In the genomic region with DNA sequence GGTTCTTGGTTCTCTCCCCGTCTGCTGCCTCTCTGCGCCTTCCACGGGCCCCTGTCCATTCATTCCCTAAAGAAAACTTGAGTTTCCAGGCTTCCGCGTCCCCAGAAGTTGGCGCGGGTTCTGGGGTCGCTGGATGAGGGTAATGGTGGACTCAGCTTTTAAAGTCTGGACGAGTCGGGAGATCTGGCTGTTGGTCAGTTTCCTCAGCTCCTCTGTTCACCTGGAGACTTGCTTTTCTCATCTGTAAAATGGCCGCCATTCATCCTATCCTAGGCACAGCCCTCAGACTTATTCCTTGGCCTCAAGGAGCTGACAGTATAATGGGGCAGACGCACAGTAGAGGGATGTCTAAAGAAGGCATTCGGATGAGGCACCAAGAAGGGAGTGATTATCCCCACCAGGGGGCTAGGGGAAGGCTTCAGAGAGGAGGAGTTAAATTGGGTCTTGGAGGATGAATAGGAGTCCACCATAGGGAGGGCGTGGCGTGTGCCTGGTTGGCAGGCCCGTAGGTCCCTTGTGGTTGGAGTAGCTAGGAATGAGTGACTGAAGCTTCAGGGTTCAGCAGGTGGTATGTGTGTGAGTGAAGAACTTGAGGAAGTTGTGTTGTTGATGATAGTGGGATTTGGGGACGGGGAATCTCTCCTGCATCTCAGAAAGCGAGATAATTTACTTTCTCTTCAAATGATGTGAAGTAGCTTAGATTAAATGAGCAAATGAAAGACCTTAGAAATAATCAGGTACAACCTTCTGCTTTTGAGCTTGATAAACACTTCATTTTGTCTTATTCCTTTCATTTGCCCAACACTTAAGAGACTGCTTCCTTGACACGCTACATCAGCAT, we compare ENCODE assay signal across 8 cellular contexts. TPM values are rescaled to one million over a fixed set of nuclear protein-coding genes. Genes with fewer than 3 reads are reported as not detected.
DNase-seq lines count a peak whose midpoint lies in the region; ATAC-seq and TF ChIP-seq lines count a peak whose summit lies in the region.

No MANE protein-coding gene starts in this region.

- no peaks in the 10 kb centered on the region for H3K9me3 ChIP-seq in esophagus squamous epithelium
- no peaks in the 10 kb centered on the region for H3K9me3 ChIP-seq in neuronal stem cell (replicated peaks in 1 of 2; ENCODE audit: control insufficient read depth in 2 of 2, insufficient read depth in 1 of 2, low read depth in 1 of 2, low read length in 2 of 2)

- peak overlapping the region; percentile 71 for H3K4me3 Mint-ChIP-seq in Calu3 (ENCODE audit: low read depth, unreplicated experiment)
- peak overlapping the region; percentile 95 for H3K4me3 Mint-ChIP-seq in activated B cell treated with CpG ODN at 0.5 μM for 24 hours

- H3K27me3 ChIP-seq in esophagus squamous epithelium (no peaks in the 10 kb centered on the region), neuronal stem cell (ENCODE audit: control insufficient read depth in 3 of 3, insufficient read depth in 3 of 3, low read depth in 1 of 3, low read length in 3 of 3) (no peaks in the 10 kb centered on the region)

- peak; percentile 4 for DNase-seq in Calu3
- DNase-seq in HUDEP-2 (lab: John Stamatoyannopoulos, UW; ENCODE audit: unreplicated experiment in 76 of 76): peak in 73 of 76 experiments; percentile 14 to 84 (median 58)
- DNase-seq in activated B cell treated with CpG ODN at 0.5 μM for 24 hours: peak; percentile 19
- DNase-seq in esophagus squamous epithelium (lab: John Stamatoyannopoulos, UW): no peak
- peak; percentile 42 for DNase-seq in neuronal stem cell (ENCODE audit: low spot score)
- no peak for DNase-seq in stimulated activated naive CD4-positive, alpha-beta T cell treated with Interleukin-2 at 50 U/mL for 16 hours (lab: John Stamatoyannopoulos, UW)

- peak overlapping the region; percentile 59 for H3K4me2 ChIP-seq in neuronal stem cell (ENCODE audit: insufficient read depth, low read length, poor library complexity, severe bottlenecking)

- POLR2A ChIA-PET in activated B cell treated with CpG ODN at 0.5 μM for 24 hours (lab: Charles Lee): interaction anchor here (0.6 to 3.2 kb wide), 13 partner anchors 8 to 1185 kb away, joined by 3 to 52 read pairs (median 7); partner anchors contain the start of genes ARL6IP1, CCP110, COQ7 and GDE1

- no peak overlapping the region for H2BK12ac ChIP-seq in neuronal stem cell (ENCODE audit: low read length)

- H3K27ac ChIP-seq in esophagus squamous epithelium (peak overlapping the region; percentile 78 to 95 (median 90)), neuronal stem cell (replicated peaks; ENCODE audit: low read length) (peak overlapping the region; percentile 69)

- H3K4me3 ChIP-seq in esophagus squamous epithelium (peak overlapping the region; percentile 58 to 94 (median 82)), neuronal stem cell (ENCODE audit: low read length in 2 of 2) (peak overlapping the region; percentile 74 to 86)

- no peak overlapping the region for H2BK15ac ChIP-seq in neuronal stem cell (ENCODE audit: low read length)

- H3K9ac ChIP-seq in neuronal stem cell (ENCODE audit: low read depth, low read length, poor library complexity): peak overlapping the region; percentile 89

- no peaks in the 10 kb centered on the region for H3K4me1 Mint-ChIP-seq in Calu3 (ENCODE audit: low read depth, unreplicated experiment)
- peaks cover 26% of the 10 kb centered on the region for H3K4me1 Mint-ChIP-seq in activated B cell treated with CpG ODN at 0.5 μM for 24 hours

- H3K9me3 Mint-ChIP-seq in Calu3 (ENCODE audit: low read depth, unreplicated experiment): no peaks in the 10 kb centered on the region
- no peaks in the 10 kb centered on the region for H3K9me3 Mint-ChIP-seq in activated B cell treated with CpG ODN at 0.5 μM for 24 hours

- no peak for TF ChIP-seq CTCF in Calu3 (IDR thresholded peaks at IDR 0.05; ENCODE audit: unreplicated experiment)
- TF ChIP-seq CTCF in activated B cell treated with CpG ODN at 0.5 μM for 24 hours (IDR thresholded peaks at IDR 0.05): no peak
- TF ChIP-seq CTCF in esophagus squamous epithelium (IDR thresholded peaks at IDR 0.05): no peak

- H2BK5ac ChIP-seq in neuronal stem cell (ENCODE audit: low read length): peak overlapping the region; percentile 45

- TSS peak; percentile 39 for BruUV-seq in Calu3 (replicated peaks; lab: Mats Ljungman, UMichigan)

- H3K36me3 Mint-ChIP-seq in Calu3 (ENCODE audit: insufficient read depth, unreplicated experiment) (peaks cover 13% of the 10 kb centered on the region), activated B cell treated with CpG ODN at 0.5 μM for 24 hours (ENCODE audit: low read depth) (peaks cover 5% of the 10 kb centered on the region)

- peak overlapping the region; percentile 45 for H4K8ac ChIP-seq in neuronal stem cell (ENCODE audit: low read depth, low read length)

- no peak overlapping the region for H3K23ac ChIP-seq in neuronal stem cell (ENCODE audit: low read depth, low read length, poor library complexity)

- no peak overlapping the region for H3K4ac ChIP-seq in neuronal stem cell (ENCODE audit: low read length)

- TF ChIP-seq POLR2A in esophagus squamous epithelium (IDR thresholded peaks at IDR 0.05): no peak

- H2AFZ ChIP-seq in neuronal stem cell (ENCODE audit: low read length): peak overlapping the region; percentile 93

- H3K27ac Mint-ChIP-seq in Calu3 (ENCODE audit: unreplicated experiment) (peak overlapping the region; percentile 1), activated B cell treated with CpG ODN at 0.5 μM for 24 hours (peak overlapping the region; percentile 91)

- H3K18ac ChIP-seq in neuronal stem cell (ENCODE audit: low read length): peak overlapping the region; percentile 92

- H4K91ac ChIP-seq in neuronal stem cell (ENCODE audit: low read depth, low read length, poor library complexity): no peak overlapping the region

- no peak overlapping the region for H2BK120ac ChIP-seq in neuronal stem cell (ENCODE audit: low read depth, low read length)

- H3K36me3 ChIP-seq in esophagus squamous epithelium: peaks cover 0 to 10% (median 0%) of the 10 kb centered on the region in 3 donors
- H3K36me3 ChIP-seq in neuronal stem cell (replicated peaks in 1 of 2; ENCODE audit: control insufficient read depth in 2 of 2, insufficient read depth in 2 of 2, low read length in 2 of 2): peaks cover under 1 to 27% of the 10 kb centered on the region in 2 donors

- peaks cover 8 to 27% (median 9%) of the 10 kb centered on the region in 3 donors for H3K4me1 ChIP-seq in esophagus squamous epithelium
- peaks cover 0 to 3% of the 10 kb centered on the region in 2 donors for H3K4me1 ChIP-seq in neuronal stem cell (ENCODE audit: control insufficient read depth in 2 of 2, insufficient read depth in 1 of 2, low read depth in 1 of 2, low read length in 2 of 2)

- ATAC-seq in activated B cell treated with CpG ODN at 0.5 μM for 24 hours (ENCODE audit: low read depth): no peak
- ATAC-seq in HG02981 (IDR thresholded peaks at IDR 0.05; ENCODE audit: unreplicated experiment): no peak
- no peak for ATAC-seq in GM21786 (IDR thresholded peaks at IDR 0.05; ENCODE audit: unreplicated experiment)

- no peak overlapping the region for H2AK5ac ChIP-seq in neuronal stem cell (ENCODE audit: low read depth, low read length)

- 72 to 77% methylated on average over 7 to 8 of the region's 19 CpGs for WGBS in esophagus squamous epithelium, 2 donors
- no CpG with 5 or more reads among the region's 19 CpGs for WGBS in neuronal stem cell (ENCODE audit: extremely low coverage in 2 of 2, insufficient read length in 2 of 2, insufficient replicate concordance in 1 of 2), 2 donors

- peak overlapping the region; percentile 26 for H3K14ac ChIP-seq in neuronal stem cell (ENCODE audit: low read length)

- H3K79me1 ChIP-seq in neuronal stem cell (ENCODE audit: low read depth, low read length): no peaks in the 10 kb centered on the region

- no peaks in the 10 kb centered on the region for H3K27me3 Mint-ChIP-seq in Calu3 (ENCODE audit: unreplicated experiment)
- no peaks in the 10 kb centered on the region for H3K27me3 Mint-ChIP-seq in activated B cell treated with CpG ODN at 0.5 μM for 24 hours

- CTCF ChIA-PET in Calu3 (lab: Charles Lee) (interaction anchor here (0.5 to 2.2 kb wide), 9 partner anchors 7 to 1964 kb away, joined by 3 to 13 read pairs (median 3); partner anchors contain the start of gene CCP110), activated B cell treated with CpG ODN at 0.5 μM for 24 hours (lab: Charles Lee) (interaction anchor here (0.6 to 7.1 kb wide), 9 partner anchors 8 to 831 kb away, joined by 3 to 47 read pairs (median 5); partner anchors contain the start of genes GPRC5B, IQCK and KNOP1)

- intact Hi-C loops in Calu3 (cut with micrococcal nuclease; ENCODE audit: unreplicated experiment) (no loop called here), activated B cell treated with CpG ODN at 0.5 μM for 24 hours (cut with micrococcal nuclease) (loop anchor here (1.0 to 2.0 kb wide), 2 partner anchors 163 to 489 kb away; partner anchors contain the start of genes COQ7, IQCK and KNOP1), esophagus squamous epithelium (cut with DNase I) (loop anchor here (5.0 kb wide), 1 partner anchor 331 kb away; no protein-coding TSS in a partner anchor)

RNA-seq across cellular contexts. Expression of gene VPS35L, which starts 0.7 kb away (rescaled TPM):
- total RNA-seq in Calu3 (2022) (14.2 and 25.4 TPM in 2 replicates), activated B cell treated with CpG ODN at 0.5 μM for 24 hours (59.7 and 66.0 TPM in 2 replicates), esophagus squamous epithelium (10 to 100 TPM; 20.8 to 32.9 (median 23.9) TPM)
- 32.2 TPM for polyA plus RNA-seq in neuronal stem cell (2013, experiment 1 of 2)
- 36.3 TPM for polyA plus RNA-seq in neuronal stem cell (2013, experiment 2 of 2)

RNA-seq across cellular contexts. Expression of gene CCP110, which starts 32.4 kb away (rescaled TPM):
- total RNA-seq in Calu3 (2022) (27.5 and 34.4 TPM in 2 replicates), activated B cell treated with CpG ODN at 0.5 μM for 24 hours (11.3 and 12.7 TPM in 2 replicates), esophagus squamous epithelium (10 to 100 TPM in 1 of 4 donors, 1 to 10 TPM in 3; 6.4 to 13.7 (median 7.4) TPM)
- 18.0 TPM for polyA plus RNA-seq in neuronal stem cell (2013, experiment 1 of 2)
- polyA plus RNA-seq in neuronal stem cell (2013, experiment 2 of 2): 18.0 TPM

RNA-seq across cellular contexts. Expression of gene GDE1, which starts 34.3 kb away (rescaled TPM):
- total RNA-seq in Calu3 (2022) (89.6 and 98.2 TPM in 2 replicates), activated B cell treated with CpG ODN at 0.5 μM for 24 hours (17.0 and 18.3 TPM in 2 replicates), esophagus squamous epithelium (10 to 100 TPM; 36.3 to 66.4 (median 41.2) TPM)
- 54.9 TPM for polyA plus RNA-seq in neuronal stem cell (2013, experiment 1 of 2)
- polyA plus RNA-seq in neuronal stem cell (2013, experiment 2 of 2): 54.9 TPM

Comparison
In these comparisons a context has a peak if more than half of its experiments do, and no peak if none do; other contexts are left out.
1. DNase-seq: peak in Calu3 (single experiment), HUDEP-2 (73 of 76), activated B cell treated with CpG ODN at 0.5 μM for 24 hours (single experiment) and neuronal stem cell (single experiment); none in esophagus squamous epithelium (single experiment) and stimulated activated naive CD4-positive, alpha-beta T cell treated with Interleukin-2 at 50 U/mL for 16 hours (single experiment).